In the genomic region with DNA sequence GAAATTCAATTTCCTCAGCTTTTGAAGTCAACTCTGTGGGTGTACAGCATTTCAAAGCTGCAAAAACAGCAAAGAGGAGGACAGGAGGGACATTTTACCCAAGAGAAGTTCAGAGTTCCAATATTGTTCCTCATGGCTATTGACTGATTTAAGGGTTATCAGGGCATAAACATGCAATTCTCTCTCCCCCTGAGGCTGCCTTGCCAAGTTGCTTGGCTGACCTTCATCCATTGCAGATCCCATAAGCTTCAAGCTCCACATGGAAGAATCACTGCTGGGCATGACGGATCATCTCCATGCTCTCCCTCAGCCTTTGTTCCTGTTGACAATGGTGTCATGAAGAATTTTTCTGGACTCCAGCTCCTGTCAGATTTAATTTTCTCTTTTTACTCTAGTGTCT, we compare ENCODE assay signal across 39 cellular contexts.
"Had no signal": no experiment of that assay in that cellular context is flagged by ENCODE, and none has a peak within 500 bp of the region (broad histone marks: within the 10 kb centered on the region; RNA-seq: fewer than 3 reads in every experiment).

No MANE protein-coding gene starts in this region.

- H3K4me3 ChIP-seq: body of pancreas, breast epithelium, cardiac muscle cell had no signal

- H3K27me3 Mint-ChIP-seq: activated CD8-positive, alpha-beta T cell treated with anti-CD3 and anti-CD28 coated beads for 36 hours had no signal

- H3K4me1 Mint-ChIP-seq: activated B cell treated with CpG ODN at 0.5 μM for 24 hours; activated CD4-positive, alpha-beta T cell treated with anti-CD3 and anti-CD28 coated beads, Interleukin-2, amount 10 ng/mL, durations not matched to agents 24 days and 14 days; activated naive CD4-positive, alpha-beta T cell treated with anti-CD3 and anti-CD28 coated beads, Interleukin-2, amount 10 ng/mL, durations not matched to agents 7 days and 5 days; activated naive CD4-positive, alpha-beta T cell treated with anti-CD3 and anti-CD28 coated beads, Interleukin-2, amount 50 U/mL, for 24 hours; activated naive CD8-positive, alpha-beta T cell treated with anti-CD3 and anti-CD28 coated beads, Interleukin-2, amount 50 U/mL, for 24 hours had no signal

- H3K4me3 Mint-ChIP-seq: activated B cell treated with CpG ODN at 0.5 μM for 24 hours; activated CD4-positive, alpha-beta memory T cell treated with anti-CD3 and anti-CD28 coated beads for 36 hours; activated CD4-positive, alpha-beta T cell treated with anti-CD3 and anti-CD28 coated beads, Interleukin-2, amount 10 ng/mL, durations not matched to agents 24 days and 14 days; activated CD8-positive, alpha-beta T cell treated with anti-CD3 and anti-CD28 coated beads for 36 hours; activated naive CD4-positive, alpha-beta T cell treated with anti-CD3 and anti-CD28 coated beads, Interleukin-2, amount 10 ng/mL, durations not matched to agents 7 days and 5 days; activated naive CD4-positive, alpha-beta T cell treated with anti-CD3 and anti-CD28 coated beads, Interleukin-2, amount 50 U/mL, for 24 hours; activated naive CD8-positive, alpha-beta T cell; activated naive CD8-positive, alpha-beta T cell treated with anti-CD3 and anti-CD28 coated beads, Interleukin-2, amount 10 ng/mL, durations not matched to agents 7 days and 5 days; activated naive CD8-positive, alpha-beta T cell treated with anti-CD3 and anti-CD28 coated beads, Interleukin-2, amount 50 U/mL, for 24 hours; central memory CD8-positive, alpha-beta T cell; T-helper 1 cell treated with Interleukin-12 subunit alpha and Interleukin-12 subunit beta and Interleukin-4 antibody, amounts not matched to agents 30 μg/mL and 1 μg/mL, for 36 hours; T-helper 2 cell treated with Interferon-gamma antibody and Interleukin-4, amounts not matched to agents 5 μg/mL and 100 μg/mL, for 36 hours had no signal

- DNase-seq: activated B cell treated with CpG ODN at 0.5 μM for 24 hours; activated CD4-positive, alpha-beta memory T cell treated with anti-CD3 and anti-CD28 coated beads for 36 hours; activated CD4-positive, alpha-beta T cell treated with anti-CD3 and anti-CD28 coated beads for 4 hours; activated CD4-positive, alpha-beta T cell treated with anti-CD3 and anti-CD28 coated beads, Interleukin-2, amount 10 ng/mL, durations not matched to agents 24 days and 14 days; activated CD4-positive, alpha-beta T cell treated with anti-CD3 and anti-CD28 coated beads, Interleukin-2, amount 50 U/mL, for 1 hour; activated CD4-positive, alpha-beta T cell treated with anti-CD3 and anti-CD28 coated beads, Interleukin-2, amount 50 U/mL, for 4 hours; activated CD4-positive, CD25-positive, alpha-beta regulatory T cell treated with anti-CD3 and anti-CD28 coated beads, Interleukin-2, amount 50 U/mL, for 72 hours; activated CD8-positive, alpha-beta memory T cell treated with anti-CD3 and anti-CD28 coated beads, Interleukin-2, amount 50 U/mL, for 4 hours; activated CD8-positive, alpha-beta T cell treated with anti-CD3 and anti-CD28 coated beads for 36 hours; activated effector memory CD4-positive, alpha-beta T cell treated with Interleukin-2 at 50 U/mL for 16 hours; activated gamma-delta T cell; activated naive CD4-positive, alpha-beta T cell treated with anti-CD3 and anti-CD28 coated beads, Interleukin-2, amount 10 ng/mL, durations not matched to agents 7 days and 5 days; activated naive CD4-positive, alpha-beta T cell treated with Interleukin-2 at 50 U/mL for 16 hours; activated naive CD8-positive, alpha-beta T cell treated with anti-CD3 and anti-CD28 coated beads, Interleukin-2, amount 10 ng/mL, durations not matched to agents 7 days and 5 days; activated naive CD8-positive, alpha-beta T cell treated with anti-CD3 and anti-CD28 coated beads, Interleukin-2, amount 50 U/mL, for 24 hours; activated T-cell treated with anti-CD3 and anti-CD28 coated beads for 4 hours; activated T-cell treated with anti-CD3 and anti-CD28 coated beads, Interleukin-2, amount 50 U/mL, for 1 hour; activated T-cell treated with anti-CD3 and anti-CD28 coated beads, Interleukin-2, amount 50 U/mL, for 48 hours; amygdala; anterior cingulate cortex; body of pancreas; brain microvascular endothelial cell; caudate nucleus; cerebellar nuclear complex; SW 1271; T-helper 1 cell; T-helper 2 cell; T-helper 9 cell had no signal

- H3K36me3 ChIP-seq: brain microvascular endothelial cell, breast epithelium, cardiac muscle cell had no signal

- ATAC-seq: activated CD8-positive, alpha-beta T cell treated with anti-CD3 and anti-CD28 coated beads for 36 hours; activated naive CD8-positive, alpha-beta T cell treated with anti-CD3 and anti-CD28 coated beads, Interleukin-2, amount 50 U/mL, for 24 hours; body of pancreas had no signal

- H3K4me1 ChIP-seq: breast epithelium had no signal

- H3K9me3 Mint-ChIP-seq: activated B cell treated with CpG ODN at 0.5 μM for 24 hours; activated CD4-positive, alpha-beta memory T cell treated with anti-CD3 and anti-CD28 coated beads for 36 hours; activated CD4-positive, alpha-beta T cell treated with anti-CD3 and anti-CD28 coated beads, Interleukin-2, amount 10 ng/mL, durations not matched to agents 24 days and 14 days; activated CD8-positive, alpha-beta T cell treated with anti-CD3 and anti-CD28 coated beads for 36 hours; activated naive CD4-positive, alpha-beta T cell treated with anti-CD3 and anti-CD28 coated beads, Interleukin-2, amount 10 ng/mL, durations not matched to agents 7 days and 5 days; activated naive CD4-positive, alpha-beta T cell treated with anti-CD3 and anti-CD28 coated beads, Interleukin-2, amount 50 U/mL, for 24 hours; activated naive CD8-positive, alpha-beta T cell treated with anti-CD3 and anti-CD28 coated beads, Interleukin-2, amount 50 U/mL, for 24 hours; activated T-helper 2 cell treated with anti-CD3 and anti-CD28 coated beads, Interferon-gamma antibody, Interleukin-2, Interleukin-4, amounts not matched to agents 10 μg/mL and 5 μg/mL and 100 μg/mL, durations not matched to agents 14 hours and 24 hours and 36 hours; central memory CD8-positive, alpha-beta T cell; T-helper 1 cell treated with Interleukin-12 subunit alpha and Interleukin-12 subunit beta and Interleukin-4 antibody, amounts not matched to agents 30 μg/mL and 1 μg/mL, for 36 hours; T-helper 2 cell treated with Interferon-gamma antibody and Interleukin-4, amounts not matched to agents 5 μg/mL and 100 μg/mL, for 36 hours had no signal

- FAIRE-seq: astrocyte, TTC549 had no signal

- H3K27me3 ChIP-seq: body of pancreas, brain microvascular endothelial cell, breast epithelium, cardiac muscle cell had no signal

- H3K36me3 Mint-ChIP-seq: activated CD4-positive, alpha-beta memory T cell treated with anti-CD3 and anti-CD28 coated beads for 36 hours; activated naive CD4-positive, alpha-beta T cell treated with anti-CD3 and anti-CD28 coated beads, Interleukin-2, amount 10 ng/mL, durations not matched to agents 7 days and 5 days; activated naive CD4-positive, alpha-beta T cell treated with anti-CD3 and anti-CD28 coated beads, Interleukin-2, amount 50 U/mL, for 24 hours; activated naive CD8-positive, alpha-beta T cell; activated naive CD8-positive, alpha-beta T cell treated with anti-CD3 and anti-CD28 coated beads, Interleukin-2, amount 10 ng/mL, durations not matched to agents 7 days and 5 days had no signal

- H3K27ac ChIP-seq: body of pancreas, brain microvascular endothelial cell, breast epithelium, cardiac muscle cell, VCaP had no signal

- H3K9me3 ChIP-seq: body of pancreas, breast epithelium had no signal
